13 cellular contexts compared by ENCODE assay signal in genomic region chr3:112127522-112128494, GRCh38. TPM values are rescaled to one million over a fixed set of nuclear protein-coding genes. Genes with fewer than 3 reads are reported as not detected.
DNase-seq lines count a peak whose midpoint lies in the region; ATAC-seq and TF ChIP-seq lines count a peak whose summit lies in the region.
"Had no signal": no experiment of that assay in that cellular context is flagged by ENCODE, and none has a peak within 500 bp of the region (broad histone marks: within the 10 kb centered on the region; RNA-seq: fewer than 3 reads in every experiment).

No MANE protein-coding gene starts in this region.

- peak; percentile 33 for ATAC-seq in GM18907 (IDR thresholded peaks at IDR 0.05; ENCODE audit: unreplicated experiment)
- no peak for ATAC-seq in HG03095 (IDR thresholded peaks at IDR 0.05; ENCODE audit: unreplicated experiment)
- ATAC-seq in GM18520 (IDR thresholded peaks at IDR 0.05; ENCODE audit: unreplicated experiment) = no peak

- H3K4me1 ChIP-seq in OCI-LY3 (ENCODE audit: low read length) (peaks cover 39% of the 10 kb centered on the region), endodermal cell (ENCODE audit: control insufficient read depth, insufficient read depth, low read length) (peaks cover 8% of the 10 kb centered on the region)
- H3K4me1 ChIP-seq: sigmoid colon had no signal

- peaks cover 40% of the 10 kb centered on the region for H3K4me1 Mint-ChIP-seq in endodermal cell

- H3K27ac ChIP-seq in OCI-LY3 (ENCODE audit: low read length) (no peak overlapping the region), endodermal cell (ENCODE audit: low read depth, low read length) (no peak overlapping the region)
- H3K27ac ChIP-seq: sigmoid colon had no signal

- no peaks in the 10 kb centered on the region for H3K27me3 Mint-ChIP-seq in endodermal cell (ENCODE audit: insufficient read depth)

- H3K79me2 ChIP-seq in OCI-LY3 (ENCODE audit: low read length) = no peaks in the 10 kb centered on the region

- H2AFZ ChIP-seq in OCI-LY3 (ENCODE audit: low read depth, low read length) = peak overlapping the region; percentile 67

- peak; percentile 34 for DNase-seq in CD1c-positive myeloid dendritic cell (ENCODE audit: extremely low spot score)
- no peak for DNase-seq in endodermal cell
- DNase-seq in activated gamma-delta T cell treated with Interleukin-2 at 50 U/mL for 16 hours = no peak
- no peak for DNase-seq in posterior cingulate gyrus
- DNase-seq: activated gamma-delta T cell, glutamatergic neuron, NCI-H524, sigmoid colon had no signal

- H3K36me3 Mint-ChIP-seq in endodermal cell (ENCODE audit: low read depth) = no peaks in the 10 kb centered on the region

- no peak overlapping the region for H3K4me3 Mint-ChIP-seq in endodermal cell

- no peaks in the 10 kb centered on the region for H4K20me1 ChIP-seq in OCI-LY3 (ENCODE audit: insufficient read depth, low read length)

- H3K27me3 ChIP-seq in OCI-LY3 (ENCODE audit: low read depth, low read length) = no peaks in the 10 kb centered on the region
- H3K27me3 ChIP-seq in endodermal cell (ENCODE audit: control insufficient read depth, insufficient read depth, low read length, poor library complexity, severe bottlenecking) = no peaks in the 10 kb centered on the region
- H3K27me3 ChIP-seq: sigmoid colon had no signal

- TF ChIP-seq CTCF in OCI-LY3 (IDR thresholded peaks at IDR 0.05; ENCODE audit: low read depth, low read length) (no peak), endodermal cell (conservative IDR thresholded peaks at IDR 0.05) (no peak)

- H3K9me3 ChIP-seq in OCI-LY3 (ENCODE audit: insufficient read depth, low read length) = no peaks in the 10 kb centered on the region
- H3K9me3 ChIP-seq in endodermal cell (ENCODE audit: control insufficient read depth, low read length) = no peaks in the 10 kb centered on the region
- H3K9me3 ChIP-seq: sigmoid colon had no signal

- H3K36me3 ChIP-seq in OCI-LY3 (replicated peaks; ENCODE audit: low read depth, low read length) (no peaks in the 10 kb centered on the region), endodermal cell (ENCODE audit: control insufficient read depth, insufficient read depth, low read length) (no peaks in the 10 kb centered on the region)
- H3K36me3 ChIP-seq: sigmoid colon had no signal

- intact Hi-C loops in posterior cingulate gyrus (cut with DNase I) = no loop called here

- H3K27ac Mint-ChIP-seq in endodermal cell = peak overlapping the region; percentile 84

- no peaks in the 10 kb centered on the region for H3K9me3 Mint-ChIP-seq in endodermal cell

- H3K9ac ChIP-seq in OCI-LY3 (ENCODE audit: low read length) (no peak overlapping the region), endodermal cell (ENCODE audit: extremely low read depth, low read length, poor library complexity, severe bottlenecking) (no peak overlapping the region)

- H3K4me3 ChIP-seq in OCI-LY3 (ENCODE audit: low read length) = peak overlapping the region; percentile 43
- H3K4me3 ChIP-seq in endodermal cell (ENCODE audit: low read length) = no peak overlapping the region
- H3K4me3 ChIP-seq: sigmoid colon had no signal

- WGBS in endodermal cell (ENCODE audit: insufficient coverage in 1 of 2, insufficient read length in 1 of 2), 2 experiments = 88 to 90% methylated on average over 8 to 10 of the region's 10 CpGs

- peak overlapping the region; percentile 56 for H3K4me2 ChIP-seq in OCI-LY3 (ENCODE audit: low read length)

RNA-seq across cellular contexts. Expression of gene GCSAM, which starts 5.2 kb away (rescaled TPM):
- total RNA-seq in endodermal cell = not detected
- not detected for polyA plus RNA-seq in endodermal cell (2013, experiment 1 of 2)
- not detected for polyA plus RNA-seq in endodermal cell (2013, experiment 2 of 2)
- total RNA-seq: lung microvascular endothelial cell, sigmoid colon had no signal

RNA-seq across cellular contexts. Expression of gene C3orf52, which starts 41.6 kb away (rescaled TPM):
- total RNA-seq in endodermal cell = 1 to 10 TPM; 5.2 to 6.7 TPM
- polyA plus RNA-seq in endodermal cell (2013, experiment 1 of 2) = 9.5 TPM
- 7.5 TPM for polyA plus RNA-seq in endodermal cell (2013, experiment 2 of 2)
